ENCODE assay signal across 1 cellular context in genomic region chr15:39920510-39921273, GRCh38.
TF ChIP-seq lines count a peak whose summit lies in the region.

No MANE protein-coding gene starts in this region.

TF ChIP-seq in SK-N-SH, 30 proteins besides CTCF, POLR2A, EP300 and RAD21 (continued from another document):
- no peak for TF ChIP-seq REST (IDR thresholded peaks at IDR 0.05; ENCODE audit: low read depth, low read length)
- TF ChIP-seq EZH2phosphoT487 (IDR thresholded peaks at IDR 0.05; ENCODE audit: borderline replicate concordance, low read depth), result no peak
- TF ChIP-seq CHD2 (IDR thresholded peaks at IDR 0.05; ENCODE audit: low read length, partially characterized antibody), result peak; percentile 18
- TF ChIP-seq, protein P1, sequence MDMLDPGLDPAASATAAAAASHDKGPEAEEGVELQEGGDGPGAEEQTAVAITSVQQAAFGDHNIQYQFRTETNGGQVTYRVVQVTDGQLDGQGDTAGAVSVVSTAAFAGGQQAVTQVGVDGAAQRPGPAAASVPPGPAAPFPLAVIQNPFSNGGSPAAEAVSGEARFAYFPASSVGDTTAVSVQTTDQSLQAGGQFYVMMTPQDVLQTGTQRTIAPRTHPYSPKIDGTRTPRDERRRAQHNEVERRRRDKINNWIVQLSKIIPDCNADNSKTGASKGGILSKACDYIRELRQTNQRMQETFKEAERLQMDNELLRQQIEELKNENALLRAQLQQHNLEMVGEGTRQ (IDR thresholded peaks at IDR 0.05; ENCODE audit: borderline replicate concordance, low read depth, low read length), result peak; percentile 61; the same call in 1 of the 2 replicates
- 0 out of 2 replicates have a peak, but pooled peaks have one; percentile 3 for TF ChIP-seq SMC3 (IDR thresholded peaks at IDR 0.05; ENCODE audit: low read depth, low read length)
- TF ChIP-seq MXI1 (IDR thresholded peaks at IDR 0.05; ENCODE audit: low read depth, low read length), result peak; percentile 76
- TF ChIP-seq RCOR1 (IDR thresholded peaks at IDR 0.05; ENCODE audit: low read length), result no peak
- TF ChIP-seq, protein P2, sequence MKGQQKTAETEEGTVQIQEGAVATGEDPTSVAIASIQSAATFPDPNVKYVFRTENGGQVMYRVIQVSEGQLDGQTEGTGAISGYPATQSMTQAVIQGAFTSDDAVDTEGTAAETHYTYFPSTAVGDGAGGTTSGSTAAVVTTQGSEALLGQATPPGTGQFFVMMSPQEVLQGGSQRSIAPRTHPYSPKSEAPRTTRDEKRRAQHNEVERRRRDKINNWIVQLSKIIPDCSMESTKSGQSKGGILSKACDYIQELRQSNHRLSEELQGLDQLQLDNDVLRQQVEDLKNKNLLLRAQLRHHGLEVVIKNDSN (IDR thresholded peaks at IDR 0.05; ENCODE audit: borderline replicate concordance, low read depth), result peak; percentile 91
- TF ChIP-seq NFIC (IDR thresholded peaks at IDR 0.05; ENCODE audit: borderline replicate concordance), result no peak; the same call in 1 of the 2 replicates
- TF ChIP-seq FOSL2 (IDR thresholded peaks at IDR 0.05; ENCODE audit: borderline replicate concordance, low read depth), result no peak
- no peak for TF ChIP-seq TCF12 (IDR thresholded peaks at IDR 0.05)
- 0 out of 2 replicates have a peak, but pooled peaks have one; percentile 28 for TF ChIP-seq TAF1 (IDR thresholded peaks at IDR 0.05; ENCODE audit: borderline replicate concordance, low read depth, low read length)
- TF ChIP-seq RXRA (IDR thresholded peaks at IDR 0.05; ENCODE audit: borderline replicate concordance, low read depth), result no peak
- no peak for TF ChIP-seq NRF1 (IDR thresholded peaks at IDR 0.05; ENCODE audit: low read depth, low read length)
- no peak for TF ChIP-seq MEF2A (IDR thresholded peaks at IDR 0.05; ENCODE audit: borderline replicate concordance, low read depth)
- TF ChIP-seq FOXJ3 (CRISPR knock-in tag; IDR thresholded peaks at IDR 0.05), result peak; percentile 25; the same call in 1 of the 2 replicates
- no peak for TF ChIP-seq RFX5 (IDR thresholded peaks at IDR 0.05; ENCODE audit: low read length)
- peak; percentile 89 for TF ChIP-seq YY1 (IDR thresholded peaks at IDR 0.05; ENCODE audit: low read depth)
- no peak for TF ChIP-seq GATA2 (CRISPR knock-in tag; IDR thresholded peaks at IDR 0.05)
- TF ChIP-seq, protein P3, sequence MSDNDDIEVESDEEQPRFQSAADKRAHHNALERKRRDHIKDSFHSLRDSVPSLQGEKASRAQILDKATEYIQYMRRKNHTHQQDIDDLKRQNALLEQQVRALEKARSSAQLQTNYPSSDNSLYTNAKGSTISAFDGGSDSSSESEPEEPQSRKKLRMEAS (IDR thresholded peaks at IDR 0.05; ENCODE audit: low read depth), result peak; percentile 94
- TF ChIP-seq, protein P4, sequence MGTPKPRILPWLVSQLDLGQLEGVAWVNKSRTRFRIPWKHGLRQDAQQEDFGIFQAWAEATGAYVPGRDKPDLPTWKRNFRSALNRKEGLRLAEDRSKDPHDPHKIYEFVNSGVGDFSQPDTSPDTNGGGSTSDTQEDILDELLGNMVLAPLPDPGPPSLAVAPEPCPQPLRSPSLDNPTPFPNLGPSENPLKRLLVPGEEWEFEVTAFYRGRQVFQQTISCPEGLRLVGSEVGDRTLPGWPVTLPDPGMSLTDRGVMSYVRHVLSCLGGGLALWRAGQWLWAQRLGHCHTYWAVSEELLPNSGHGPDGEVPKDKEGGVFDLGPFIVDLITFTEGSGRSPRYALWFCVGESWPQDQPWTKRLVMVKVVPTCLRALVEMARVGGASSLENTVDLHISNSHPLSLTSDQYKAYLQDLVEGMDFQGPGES (IDR thresholded peaks at IDR 0.05; ENCODE audit: low read depth, low read length), result no peak
- no peak for TF ChIP-seq PBX3 (IDR thresholded peaks at IDR 0.05)
- no peak for TF ChIP-seq JUND (IDR thresholded peaks at IDR 0.05)
- TF ChIP-seq ELF1 (IDR thresholded peaks at IDR 0.05), result no peak
- TF ChIP-seq POLR2AphosphoS5 (IDR thresholded peaks at IDR 0.05; ENCODE audit: low read depth, low read length), result peak; percentile 87
- no peak for TF ChIP-seq FOXM1 (IDR thresholded peaks at IDR 0.05; ENCODE audit: low read depth)
- no peak for TF ChIP-seq SIN3A (IDR thresholded peaks at IDR 0.05; ENCODE audit: borderline replicate concordance, low read depth, low read length)
- TF ChIP-seq GABPA (IDR thresholded peaks at IDR 0.05; ENCODE audit: low read depth), result no peak
- TF ChIP-seq TEAD4 (IDR thresholded peaks at IDR 0.05; ENCODE audit: borderline replicate concordance, insufficient read depth), result 0 out of 2 replicates have a peak, but pooled peaks have one; percentile 23
